17 cellular contexts compared by ENCODE assay signal in the genomic region with DNA sequence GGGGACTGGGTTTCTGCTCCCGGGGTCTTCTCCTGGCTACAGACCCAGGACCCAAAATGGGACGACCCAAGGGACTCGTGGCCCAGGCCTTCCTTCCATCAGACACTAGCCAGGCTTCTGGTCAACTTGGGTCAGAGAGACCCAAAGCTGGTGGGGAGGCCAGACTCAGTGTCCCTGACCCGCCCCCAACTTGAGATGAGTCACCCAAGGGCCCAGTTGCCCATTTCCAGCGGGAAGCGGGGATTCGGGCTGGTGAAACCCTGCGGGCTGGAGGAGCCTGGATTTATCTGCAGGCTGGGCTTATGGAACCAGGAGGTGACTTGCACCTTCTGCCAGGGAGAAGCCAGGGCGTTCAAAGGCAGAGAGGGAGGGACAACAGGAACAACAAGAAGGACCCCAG.
"Had no signal": no experiment of that assay in that cellular context is flagged by ENCODE, and none has a peak within 500 bp of the region (broad histone marks: within the 10 kb centered on the region; RNA-seq: fewer than 3 reads in every experiment).

No MANE protein-coding gene starts in this region.

- FAIRE-seq: keratinocyte had no signal

- H3K4me3 ChIP-seq: coronary artery, left lung, right atrium auricular region, spleen had no signal

- H3K9me3 Mint-ChIP-seq: activated CD8-positive, alpha-beta T cell treated with anti-CD3 and anti-CD28 coated beads for 36 hours; activated naive CD8-positive, alpha-beta T cell treated with anti-CD3 and anti-CD28 coated beads, Interleukin-2, amount 50 U/mL, for 24 hours; memory B cell; stimulated activated naive B cell treated with anti-CD40 and anti-IgM and Interleukin-4, amounts not matched to agents 10 μg/mL and 1 μg/mL and 100 μg/mL, for 72 hours; T-cell had no signal

- H3K27me3 ChIP-seq: left lung, right atrium auricular region, spleen had no signal

- H3K4me1 Mint-ChIP-seq: activated naive CD8-positive, alpha-beta T cell treated with anti-CD3 and anti-CD28 coated beads, Interleukin-2, amount 50 U/mL, for 24 hours; T-cell had no signal

- H3K27ac ChIP-seq: coronary artery, left lung, spleen, VCaP had no signal

- H3K9me3 ChIP-seq: left lung, right atrium auricular region, spleen had no signal

- H3K27me3 Mint-ChIP-seq: activated CD8-positive, alpha-beta T cell treated with anti-CD3 and anti-CD28 coated beads for 36 hours; activated naive CD8-positive, alpha-beta T cell treated with anti-CD3 and anti-CD28 coated beads, Interleukin-2, amount 50 U/mL, for 24 hours; memory B cell; stimulated activated naive B cell treated with anti-CD40 and anti-IgM and Interleukin-4, amounts not matched to agents 10 μg/mL and 1 μg/mL and 100 μg/mL, for 72 hours; T-cell had no signal

- H3K4me3 Mint-ChIP-seq: activated CD8-positive, alpha-beta T cell treated with anti-CD3 and anti-CD28 coated beads for 36 hours; activated naive CD8-positive, alpha-beta T cell treated with anti-CD3 and anti-CD28 coated beads, Interleukin-2, amount 50 U/mL, for 24 hours; memory B cell; stimulated activated naive B cell treated with anti-CD40 and anti-IgM and Interleukin-4, amounts not matched to agents 10 μg/mL and 1 μg/mL and 100 μg/mL, for 72 hours; T-cell had no signal

- ATAC-seq: activated CD8-positive, alpha-beta T cell treated with anti-CD3 and anti-CD28 coated beads for 36 hours; activated naive CD8-positive, alpha-beta T cell treated with anti-CD3 and anti-CD28 coated beads, Interleukin-2, amount 50 U/mL, for 24 hours; left lung; stimulated activated naive B cell treated with anti-CD40 and anti-IgM and Interleukin-4, amounts not matched to agents 10 μg/mL and 1 μg/mL and 100 μg/mL, for 72 hours; T-cell had no signal

- H3K27ac Mint-ChIP-seq: activated CD8-positive, alpha-beta T cell treated with anti-CD3 and anti-CD28 coated beads for 36 hours; activated naive CD8-positive, alpha-beta T cell treated with anti-CD3 and anti-CD28 coated beads, Interleukin-2, amount 50 U/mL, for 24 hours; memory B cell; T-cell had no signal

- DNase-seq: activated CD4-positive, alpha-beta T cell treated with anti-CD3 and anti-CD28 coated beads for 4 hours; activated CD8-positive, alpha-beta memory T cell treated with anti-CD3 and anti-CD28 coated beads, Interleukin-2, amount 50 U/mL, for 4 hours; activated CD8-positive, alpha-beta T cell treated with anti-CD3 and anti-CD28 coated beads for 36 hours; activated naive CD8-positive, alpha-beta T cell treated with anti-CD3 and anti-CD28 coated beads, Interleukin-2, amount 50 U/mL, for 24 hours; effector CD4-positive, alpha-beta T cell; left lung; spleen; stimulated activated CD4-positive, alpha-beta T cell treated with anti-CD3 and anti-CD28 coated beads, Interleukin-2, amount 100 ng/mL, for 24 hours; stimulated activated naive B cell treated with anti-CD40 and anti-IgM and Interleukin-4, amounts not matched to agents 10 μg/mL and 1 μg/mL and 100 μg/mL, for 72 hours; substantia nigra; T-cell; trophoblast cell had no signal
